Comparison of ENCODE assay signal across 21 cellular contexts in genomic region chr2:240603846-240604245, GRCh38. TPM values are rescaled to one million over a fixed set of nuclear protein-coding genes. Genes with fewer than 3 reads are reported as not detected.
A peak's percentile ranks its signal among the peaks of the same experiment; 100 is the strongest.
DNase-seq lines count a peak whose midpoint lies in the region; ATAC-seq and TF ChIP-seq lines count a peak whose summit lies in the region.
"Had no signal": no experiment of that assay in that cellular context is flagged by ENCODE, and none has a peak within 500 bp of the region (broad histone marks: within the 10 kb centered on the region; RNA-seq: fewer than 3 reads in every experiment).

No MANE protein-coding gene starts in this region.

- H3K27ac ChIP-seq in right lobe of liver: no peak overlapping the region
- H3K27ac ChIP-seq: C4-2B, epithelial cell of prostate, foreskin keratinocyte, PC-9, testis had no signal

- peaks cover 0 to under 1% (median 0%) of the 10 kb centered on the region in 4 donors for H3K36me3 ChIP-seq in right lobe of liver

- peaks cover 2% of the 10 kb centered on the region for H3K36me3 Mint-ChIP-seq in activated T-cell treated with anti-CD3 and anti-CD28 coated beads, Interleukin-2, amount 50 U/mL, for 4 hours (ENCODE audit: insufficient read depth)
- H3K36me3 Mint-ChIP-seq in stimulated activated effector memory CD8-positive, alpha-beta T cell treated with anti-CD3 and anti-CD28 coated beads, Interleukin-12 subunit alpha, Interleukin-12 subunit beta, amount 100 ng/mL, for 72 hours: peaks cover 11% of the 10 kb centered on the region
- H3K36me3 Mint-ChIP-seq: activated CD8-positive, alpha-beta memory T cell treated with anti-CD3 and anti-CD28 coated beads, Interleukin-2, amount 10 ng/mL, durations not matched to agents 7 days and 5 days had no signal

- no peaks in the 10 kb centered on the region for H3K9me3 Mint-ChIP-seq in activated T-cell treated with anti-CD3 and anti-CD28 coated beads, Interleukin-2, amount 50 U/mL, for 4 hours
- H3K9me3 Mint-ChIP-seq in stimulated activated effector memory CD8-positive, alpha-beta T cell treated with anti-CD3 and anti-CD28 coated beads, Interleukin-12 subunit alpha, Interleukin-12 subunit beta, amount 100 ng/mL, for 72 hours: no peaks in the 10 kb centered on the region

- no peak for TF ChIP-seq POLR2A in right lobe of liver (IDR thresholded peaks at IDR 0.05)

- 94% methylated on average over 6 of the region's 10 CpGs for WGBS in right lobe of liver (ENCODE audit: insufficient coverage, low coverage, low lambda C conversion rate, missing lambda C conversion rate)

- no peak overlapping the region for H3K4me3 ChIP-seq in right lobe of liver
- H3K4me3 ChIP-seq: PC-9, testis had no signal

- DNase-seq in activated T-cell treated with anti-CD3 and anti-CD28 coated beads, Interleukin-2, amount 50 U/mL, for 1 hour: peak; percentile 16
- no peak for DNase-seq in activated T-cell treated with anti-CD3 and anti-CD28 coated beads, Interleukin-2, amount 50 U/mL, for 4 hours
- DNase-seq in HuH-7.5 (ENCODE audit: low spot score) (peak; percentile 37), right lobe of liver (peak in 2 of 3 donors; percentile 45 to 47), 8988T (no peak), kidney glomerular epithelial cell (lab: John Stamatoyannopoulos, UW) (no peak)
- no peak for DNase-seq in stimulated activated effector memory CD8-positive, alpha-beta T cell treated with anti-CD3 and anti-CD28 coated beads, Interleukin-12 subunit alpha, Interleukin-12 subunit beta, amount 100 ng/mL, for 72 hours (ENCODE audit: low spot score in 2 of 2)
- DNase-seq: activated CD4-positive, alpha-beta T cell treated with anti-CD3 and anti-CD28 coated beads for 1 hour; activated CD8-positive, alpha-beta memory T cell treated with anti-CD3 and anti-CD28 coated beads, Interleukin-2, amount 10 ng/mL, durations not matched to agents 7 days and 5 days; DMS 273 treated with DMSO at 0.1 percent for 48 hours; foreskin keratinocyte; NCI-H1436; NCI-H2171 treated with DMSO at 0.1 percent for 48 hours; stimulated activated CD4-positive, alpha-beta T cell treated with anti-CD3 and anti-CD28 coated beads, Interleukin-4, amount 100 ng/mL, for 1 hour; T-helper 9 cell had no signal

- H3K4me1 Mint-ChIP-seq in activated T-cell treated with anti-CD3 and anti-CD28 coated beads, Interleukin-2, amount 50 U/mL, for 4 hours (ENCODE audit: low read depth): no peaks in the 10 kb centered on the region
- H3K4me1 Mint-ChIP-seq in stimulated activated effector memory CD8-positive, alpha-beta T cell treated with anti-CD3 and anti-CD28 coated beads, Interleukin-12 subunit alpha, Interleukin-12 subunit beta, amount 100 ng/mL, for 72 hours: peaks cover 6% of the 10 kb centered on the region

- no peak for ATAC-seq in activated T-cell treated with anti-CD3 and anti-CD28 coated beads, Interleukin-2, amount 50 U/mL, for 4 hours
- ATAC-seq in right lobe of liver (peak in 1 of 4 donors; percentile 4), HG03469 (IDR thresholded peaks at IDR 0.05; ENCODE audit: unreplicated experiment) (no peak)
- ATAC-seq in stimulated activated effector memory CD8-positive, alpha-beta T cell treated with anti-CD3 and anti-CD28 coated beads, Interleukin-12 subunit alpha, Interleukin-12 subunit beta, amount 100 ng/mL, for 72 hours: no peak
- ATAC-seq: foreskin keratinocyte had no signal

- H3K27me3 ChIP-seq in right lobe of liver: no peaks in the 10 kb centered on the region
- H3K27me3 ChIP-seq: testis had no signal

- H3K4me3 Mint-ChIP-seq in activated T-cell treated with anti-CD3 and anti-CD28 coated beads, Interleukin-2, amount 50 U/mL, for 4 hours: no peak overlapping the region
- no peak overlapping the region for H3K4me3 Mint-ChIP-seq in stimulated activated effector memory CD8-positive, alpha-beta T cell treated with anti-CD3 and anti-CD28 coated beads, Interleukin-12 subunit alpha, Interleukin-12 subunit beta, amount 100 ng/mL, for 72 hours
- H3K4me3 Mint-ChIP-seq: activated CD8-positive, alpha-beta memory T cell treated with anti-CD3 and anti-CD28 coated beads, Interleukin-2, amount 10 ng/mL, durations not matched to agents 7 days and 5 days had no signal

- H3K9me3 ChIP-seq in right lobe of liver: no peaks in the 10 kb centered on the region
- H3K9me3 ChIP-seq: SK-N-SH, testis had no signal

- no peak for TF ChIP-seq CTCF in right lobe of liver (IDR thresholded peaks at IDR 0.05)

- intact Hi-C loops in right lobe of liver (cut with DNase I): no loop called here

- peak overlapping the region; percentile 61 for H3K27ac Mint-ChIP-seq in stimulated activated effector memory CD8-positive, alpha-beta T cell treated with anti-CD3 and anti-CD28 coated beads, Interleukin-12 subunit alpha, Interleukin-12 subunit beta, amount 100 ng/mL, for 72 hours
- H3K27ac Mint-ChIP-seq: activated CD8-positive, alpha-beta memory T cell treated with anti-CD3 and anti-CD28 coated beads, Interleukin-2, amount 10 ng/mL, durations not matched to agents 7 days and 5 days had no signal

- peaks cover 0 to 9% (median 3%) of the 10 kb centered on the region in 4 donors for H3K4me1 ChIP-seq in right lobe of liver
- H3K4me1 ChIP-seq: foreskin keratinocyte had no signal

- H3K27me3 Mint-ChIP-seq in activated T-cell treated with anti-CD3 and anti-CD28 coated beads, Interleukin-2, amount 50 U/mL, for 4 hours (ENCODE audit: low read depth): no peaks in the 10 kb centered on the region
- H3K27me3 Mint-ChIP-seq: activated CD8-positive, alpha-beta memory T cell treated with anti-CD3 and anti-CD28 coated beads, Interleukin-2, amount 10 ng/mL, durations not matched to agents 7 days and 5 days had no signal

RNA-seq across cellular contexts. Expression of gene CAPN10, which starts 17.3 kb away (rescaled TPM):
- total RNA-seq in activated T-cell treated with anti-CD3 and anti-CD28 coated beads, Interleukin-2, amount 50 U/mL, for 4 hours: 10 to 100 TPM; 38.2 to 43.4 (median 41.1) TPM
- total RNA-seq in right lobe of liver: 10 to 100 TPM in 2 of 6 experiments, 1 to 10 TPM in 4; 7.2 to 13.8 (median 9.1) TPM

RNA-seq across cellular contexts. Expression of gene GPR35, which starts 21.4 kb away (rescaled TPM):
- 1 to 10 TPM; 3.0 to 3.5 (median 3.3) TPM for total RNA-seq in activated T-cell treated with anti-CD3 and anti-CD28 coated beads, Interleukin-2, amount 50 U/mL, for 4 hours
- total RNA-seq in right lobe of liver: 1 to 10 TPM in 2 of 6 experiments, under 1 TPM in 4; 0.11 to 1.2 (median 0.72) TPM

RNA-seq across cellular contexts. Expression of gene RNPEPL1, which starts 35.6 kb away (rescaled TPM):
- total RNA-seq in activated T-cell treated with anti-CD3 and anti-CD28 coated beads, Interleukin-2, amount 50 U/mL, for 4 hours: 10 to 100 TPM; 40.9 to 46.0 (median 42.9) TPM
- 100 to 1,000 TPM in 1 of 6 experiments, 10 to 100 TPM in 5; 24.7 to 105 (median 31.0) TPM for total RNA-seq in right lobe of liver

RNA-seq across cellular contexts. Expression of gene DUSP28, which starts 43.7 kb away (rescaled TPM):
- 1 to 10 TPM; 5.7 to 6.1 (median 5.9) TPM for total RNA-seq in activated T-cell treated with anti-CD3 and anti-CD28 coated beads, Interleukin-2, amount 50 U/mL, for 4 hours
- 1 to 10 TPM; 1.3 to 3.5 (median 2.1) TPM for total RNA-seq in right lobe of liver

RNA-seq across cellular contexts. Expression of gene ANKMY1, which starts 46.1 kb away (rescaled TPM):
- total RNA-seq in activated T-cell treated with anti-CD3 and anti-CD28 coated beads, Interleukin-2, amount 50 U/mL, for 4 hours: 10 to 100 TPM; 15.7 to 17.2 (median 15.8) TPM
- 10 to 100 TPM in 1 of 6 experiments, 1 to 10 TPM in 5; 6.6 to 11.0 (median 9.0) TPM for total RNA-seq in right lobe of liver

Comparison
In these comparisons a context has a peak if more than half of its experiments do, and no peak if none do; other contexts are left out.
1. DNase-seq: peak in activated T-cell treated with anti-CD3 and anti-CD28 coated beads, Interleukin-2, amount 50 U/mL, for 1 hour (single experiment), HuH-7.5 (single experiment) and right lobe of liver (2 of 3); none in activated T-cell treated with anti-CD3 and anti-CD28 coated beads, Interleukin-2, amount 50 U/mL, for 4 hours (single experiment), stimulated activated effector memory CD8-positive, alpha-beta T cell treated with anti-CD3 and anti-CD28 coated beads, Interleukin-12 subunit alpha, Interleukin-12 subunit beta, amount 100 ng/mL, for 72 hours (0 of 2), 8988T (single experiment) and kidney glomerular epithelial cell (single experiment).